In the genomic region with DNA sequence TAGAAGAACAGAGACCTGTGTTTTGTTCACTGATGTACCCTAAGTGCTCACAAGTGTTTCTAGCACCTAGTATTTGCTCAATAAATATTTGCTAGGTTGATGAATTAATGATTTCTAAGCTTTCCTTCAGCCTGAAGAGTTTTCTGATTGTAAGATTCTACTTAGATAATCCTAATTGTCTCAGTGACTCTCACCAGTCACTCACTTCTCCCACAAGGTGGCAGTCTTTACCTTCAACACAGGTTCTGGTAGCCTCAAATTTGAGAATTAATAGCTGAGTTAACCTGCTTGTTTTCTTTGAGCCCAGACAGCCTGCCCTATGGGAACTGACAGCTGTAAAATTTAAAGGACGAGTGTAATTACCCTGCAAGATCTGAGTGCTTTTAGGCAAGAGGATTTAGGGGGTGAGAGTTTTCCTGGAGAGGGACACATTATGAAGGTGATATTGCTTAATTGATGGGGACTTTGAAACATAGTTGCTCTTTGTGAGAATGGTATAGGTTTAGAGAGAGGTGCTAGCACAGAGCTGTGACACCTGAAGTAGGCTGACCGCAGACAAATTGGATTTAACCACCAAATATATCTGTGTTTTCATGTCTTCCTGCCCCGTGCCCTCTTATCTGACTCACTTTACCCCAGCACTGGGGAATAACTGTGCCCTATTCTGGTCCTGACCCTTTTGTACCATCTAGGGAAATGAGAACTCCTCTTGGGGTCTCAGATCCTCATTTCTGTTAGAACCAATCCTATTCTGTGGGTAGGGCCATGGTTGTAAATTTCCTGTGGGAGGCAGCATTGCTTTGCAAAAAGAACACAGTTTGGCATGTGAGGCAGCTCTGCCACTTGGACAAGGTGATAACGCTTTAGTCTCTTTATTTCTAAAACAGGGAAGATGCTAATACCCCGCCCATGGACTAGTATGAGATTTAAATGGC, we compare ENCODE assay signal across 8 cellular contexts.
DNase-seq lines count a peak whose midpoint lies in the region; ATAC-seq, FAIRE-seq and TF ChIP-seq lines count a peak whose summit lies in the region.

No MANE protein-coding gene starts in this region.

- no peak overlapping the region for H3K4me3 ChIP-seq in KMS-11 (IDR thresholded peaks at IDR 0.05; ENCODE audit: insufficient read depth, low read depth, low read length)
- no peak overlapping the region for H3K4me3 ChIP-seq in brain microvascular endothelial cell (ENCODE audit: low read depth, low read length)

- no peaks in the 10 kb centered on the region for H3K36me3 ChIP-seq in KMS-11 (ENCODE audit: insufficient read depth)
- no peaks in the 10 kb centered on the region for H3K36me3 ChIP-seq in brain microvascular endothelial cell (replicated peaks)

- DNase-seq in NCI-H146 (lab: John Stamatoyannopoulos, UW) (peak; percentile 46), NCI-H146 treated with DMSO at 0.1 percent for 48 hours (lab: John Stamatoyannopoulos, UW; ENCODE audit: unreplicated experiment) (no peak), RCC 7860 (ENCODE audit: low spot score) (peak; percentile 42), brain microvascular endothelial cell (peak; percentile 57), inferior parietal cortex (ENCODE audit: extremely low spot score) (peak; percentile 80)
- DNase-seq in stimulated activated CD4-positive, alpha-beta T cell treated with anti-CD3 and anti-CD28 coated beads, Interleukin-4, amount 100 ng/mL, for 24 hours = peak; percentile 58

- H3K4me1 ChIP-seq in KMS-11 (ENCODE audit: low read depth, poor library complexity, severe bottlenecking) = peaks cover 25% of the 10 kb centered on the region

- FAIRE-seq in RCC 7860 (lab: Jason Lieb, UNC) = peak; percentile 36

- H3K4me2 ChIP-seq in KMS-11 = no peak overlapping the region

- peak; percentile 35 for ATAC-seq in GM21515 (IDR thresholded peaks at IDR 0.05; ENCODE audit: unreplicated experiment)

- H3K79me2 ChIP-seq in KMS-11 (ENCODE audit: insufficient read depth, low read depth) = no peaks in the 10 kb centered on the region

- TF ChIP-seq CTCF in KMS-11 (conservative IDR thresholded peaks at IDR 0.05; ENCODE audit: low read depth, low read length) = peak; percentile 66
- TF ChIP-seq CTCF in brain microvascular endothelial cell (IDR thresholded peaks at IDR 0.05; ENCODE audit: low read depth, low read length, missing control alignments) = peak; percentile 80

- no peak overlapping the region for H2AFZ ChIP-seq in KMS-11 (ENCODE audit: low read depth)

- no peak overlapping the region for H3K9ac ChIP-seq in KMS-11

- H3K27ac ChIP-seq in KMS-11 (no peak overlapping the region), brain microvascular endothelial cell (no peak overlapping the region)

- H3K27me3 ChIP-seq in KMS-11 (ENCODE audit: insufficient read depth, low read depth) (no peaks in the 10 kb centered on the region), brain microvascular endothelial cell (replicated peaks) (no peaks in the 10 kb centered on the region)

- in situ Hi-C loops in brain microvascular endothelial cell (cut with HindIII; ENCODE audit: low pct_ligation_motif_present, low sequenced_read_pairs) = no loop called here

- H4K20me1 ChIP-seq in KMS-11 (ENCODE audit: insufficient read depth) = no peaks in the 10 kb centered on the region
